Comparison of ENCODE assay signal across 6 cellular contexts in the genomic region with DNA sequence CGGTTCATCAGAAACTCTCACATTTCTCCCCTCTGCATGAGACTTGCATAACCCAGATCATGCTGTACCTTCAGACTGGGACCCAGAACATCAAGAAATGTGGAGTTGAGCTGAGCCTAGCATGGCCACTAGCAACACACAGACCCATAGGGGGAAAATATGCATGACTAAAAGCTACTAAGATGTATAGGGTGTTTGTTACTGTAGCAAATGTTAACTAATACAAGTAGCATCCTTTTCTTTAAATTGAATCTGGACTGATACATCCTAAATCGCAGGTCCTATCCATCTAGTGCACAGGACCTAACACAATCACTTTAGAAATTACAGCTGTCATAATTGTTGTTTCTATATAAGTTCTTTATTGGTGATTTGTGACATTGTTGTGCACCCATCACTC. TPM values are rescaled to one million over a fixed set of nuclear protein-coding genes. Genes with fewer than 3 reads are reported as not detected.
"Had no signal": no experiment of that assay in that cellular context is flagged by ENCODE, and none has a peak within 500 bp of the region (broad histone marks: within the 10 kb centered on the region; RNA-seq: fewer than 3 reads in every experiment).

No MANE protein-coding gene starts in this region.

RNA-seq across cellular contexts. Expression of a gene that starts 10.8 kb away (rescaled TPM):
- total RNA-seq: GM23248, GM23338, H4, H7, H9, HFFc6 had no signal
- polyA plus RNA-seq: GM23248, GM23338 had no signal
